1 cellular context compared by ENCODE assay signal in genomic region chr14:21309238-21309636, GRCh38.
A peak's percentile ranks its signal among the peaks of the same experiment; 100 is the strongest.
TF ChIP-seq lines count a peak whose summit lies in the region.

No MANE protein-coding gene starts in this region.

TF ChIP-seq in HepG2, 621 proteins besides CTCF, POLR2A, EP300 and RAD21 (continued from another document):
- TF ChIP-seq BCL3 (CRISPR knock-in tag; IDR thresholded peaks at IDR 0.05) (0 out of 2 replicates have a peak, but pooled peaks have one; percentile 16), ZC3H4 (CRISPR knock-in tag; IDR thresholded peaks at IDR 0.05; ENCODE audit: borderline replicate concordance) (0 out of 2 replicates have a peak, but pooled peaks have one; percentile 25), POGK (CRISPR knock-in tag; conservative IDR thresholded peaks at IDR 0.05) (no peak), FIP1L1 (IDR thresholded peaks at IDR 0.05; ENCODE audit: borderline replicate concordance, insufficient read depth, low read depth, low read length) (no peak), ZBTB3 (CRISPR knock-in tag; IDR thresholded peaks at IDR 0.05; ENCODE audit: borderline replicate concordance, low read depth) (peak; percentile 20; the same call in 1 of the 2 replicates), MIER3 (CRISPR knock-in tag; IDR thresholded peaks at IDR 0.05; ENCODE audit: borderline replicate concordance) (0 out of 2 replicates have a peak, but pooled peaks have one; percentile 7), ZNF737 (CRISPR knock-in tag; IDR thresholded peaks at IDR 0.05; ENCODE audit: borderline replicate concordance) (no peak), ZKSCAN1 (IDR thresholded peaks at IDR 0.05; ENCODE audit: low read length) (no peak), ZNF850 (CRISPR knock-in tag; conservative IDR thresholded peaks at IDR 0.05) (no peak), ZBTB34 (CRISPR knock-in tag; IDR thresholded peaks at IDR 0.05) (0 out of 2 replicates have a peak, but pooled peaks have one; percentile 7), ZMYM3 (CRISPR knock-in tag; IDR thresholded peaks at IDR 0.05) (0 out of 2 replicates have a peak, but pooled peaks have one; percentile 20), ZFP36L1 (CRISPR knock-in tag; IDR thresholded peaks at IDR 0.05) (0 out of 2 replicates have a peak, but pooled peaks have one; percentile 29), ZNF770 (CRISPR knock-in tag; IDR thresholded peaks at IDR 0.05) (peak; percentile 95), KDM5B (CRISPR knock-in tag; IDR thresholded peaks at IDR 0.05; ENCODE audit: borderline replicate concordance) (0 out of 2 replicates have a peak, but pooled peaks have one; percentile 22), TCF12 (IDR thresholded peaks at IDR 0.05) (no peak), TCF12 (CRISPR knock-in tag; IDR thresholded peaks at IDR 0.05) (0 out of 2 replicates have a peak, but pooled peaks have one; percentile 40), ZNF598 (CRISPR knock-in tag; IDR thresholded peaks at IDR 0.05; ENCODE audit: borderline replicate concordance) (0 out of 2 replicates have a peak, but pooled peaks have one; percentile 11), ZNF264 (CRISPR knock-in tag; IDR thresholded peaks at IDR 0.05) (0 out of 2 replicates have a peak, but pooled peaks have one; percentile 3), TSC22D2 (CRISPR knock-in tag; IDR thresholded peaks at IDR 0.05; ENCODE audit: borderline replicate concordance) (0 out of 2 replicates have a peak, but pooled peaks have one; percentile 35), ZNF317 (CRISPR knock-in tag; IDR thresholded peaks at IDR 0.05) (peak; percentile 53; the same call in 1 of the 2 replicates), MXD3 (CRISPR knock-in tag; IDR thresholded peaks at IDR 0.05) (no peak), EHMT2 (IDR thresholded peaks at IDR 0.05; ENCODE audit: borderline replicate concordance, low read depth, low read length) (peak; percentile 13; the same call in 1 of the 2 replicates), IRX3 (CRISPR knock-in tag; IDR thresholded peaks at IDR 0.05; ENCODE audit: borderline replicate concordance, low read depth) (no peak), HMGXB4 (CRISPR knock-in tag; IDR thresholded peaks at IDR 0.05; ENCODE audit: borderline replicate concordance in 1 of 2, low read depth in 1 of 2) (peak in 1 of 2 experiments; percentile 21; a peak in 1 of 4 replicates), SNAPC5 (CRISPR knock-in tag; IDR thresholded peaks at IDR 0.05; ENCODE audit: borderline replicate concordance) (no peak), BRD4 (CRISPR knock-in tag; IDR thresholded peaks at IDR 0.05) (0 out of 2 replicates have a peak, but pooled peaks have one; percentile 5), ZSCAN12 (CRISPR knock-in tag; IDR thresholded peaks at IDR 0.05) (no peak), BATF2 (CRISPR knock-in tag; IDR thresholded peaks at IDR 0.05) (no peak), ZNF558 (CRISPR knock-in tag; IDR thresholded peaks at IDR 0.05; ENCODE audit: borderline replicate concordance) (no peak), ZNF543 (CRISPR knock-in tag; IDR thresholded peaks at IDR 0.05) (0 out of 2 replicates have a peak, but pooled peaks have one; percentile 8), KLF6 (CRISPR knock-in tag; IDR thresholded peaks at IDR 0.05) (0 out of 2 replicates have a peak, but pooled peaks have one; percentile 7), ZNF44 (CRISPR knock-in tag; IDR thresholded peaks at IDR 0.05) (0 out of 2 replicates have a peak, but pooled peaks have one; percentile 73), AHDC1 (CRISPR knock-in tag; IDR thresholded peaks at IDR 0.05; ENCODE audit: borderline replicate concordance) (no peak), ZNF20 (CRISPR knock-in tag; IDR thresholded peaks at IDR 0.05) (peak; percentile 52; the same call in 1 of the 2 replicates), ZNF589 (CRISPR knock-in tag; conservative IDR thresholded peaks at IDR 0.05) (no peak), ZNF260 (CRISPR knock-in tag; IDR thresholded peaks at IDR 0.05; ENCODE audit: borderline replicate concordance, low read depth) (no peak)
